Comparison of ENCODE assay signal across 9 cellular contexts in genomic region chr13:44415815-44416214, GRCh38.
"Had no signal": no experiment of that assay in that cellular context is flagged by ENCODE, and none has a peak within 500 bp of the region (broad histone marks: within the 10 kb centered on the region; RNA-seq: fewer than 3 reads in every experiment).

No MANE protein-coding gene starts in this region.

- H3K27me3 ChIP-seq: upper lobe of left lung had no signal

- H3K4me1 ChIP-seq: upper lobe of left lung had no signal

- H3K27ac ChIP-seq: upper lobe of left lung had no signal

- ATAC-seq: esophagus mucosa; left ventricle myocardium superior; stimulated activated naive CD8-positive, alpha-beta T cell treated with anti-CD3 and anti-CD28 coated beads, Interleukin-15, amount 100 ng/mL, for 72 hours had no signal

- H3K4me3 ChIP-seq: upper lobe of left lung had no signal

- H3K9me3 ChIP-seq: upper lobe of left lung had no signal

- H3K36me3 ChIP-seq: upper lobe of left lung had no signal

- DNase-seq: activated CD4-positive, alpha-beta T cell treated with anti-CD3 and anti-CD28 coated beads, Interleukin-2, amount 50 U/mL, for 4 hours; activated CD4-positive, CD25-positive, alpha-beta regulatory T cell treated with anti-CD3 and anti-CD28 coated beads, Interleukin-2, amount 50 U/mL, for 72 hours; activated naive CD4-positive, alpha-beta T cell treated with anti-CD3 and anti-CD28 coated beads for 36 hours; activated T-cell treated with anti-CD3 and anti-CD28 coated beads for 4 hours; left ventricle myocardium superior; nephron progenitor cell; stimulated activated naive CD8-positive, alpha-beta T cell treated with anti-CD3 and anti-CD28 coated beads, Interleukin-15, amount 100 ng/mL, for 72 hours had no signal
